ENCODE assay signal across 1 cellular context in genomic region chr3:180911876-180912303, GRCh38.
TF ChIP-seq lines count a peak whose summit lies in the region.

No MANE protein-coding gene starts in this region.

TF ChIP-seq in IMR-90, 13 proteins besides CTCF, POLR2A, EP300 and RAD21 (continued from another document):
- TF ChIP-seq USF2 (IDR thresholded peaks at IDR 0.05; ENCODE audit: low read depth, low read length) (no peak), NFE2L2 (IDR thresholded peaks at IDR 0.05; ENCODE audit: low read depth, low read length) (no peak)
